9 cellular contexts compared by ENCODE assay signal in genomic region chr6:103797738-103798137, GRCh38.
DNase-seq lines count a peak whose midpoint lies in the region; ATAC-seq and TF ChIP-seq lines count a peak whose summit lies in the region.
"Had no signal": no experiment of that assay in that cellular context is flagged by ENCODE, and none has a peak within 500 bp of the region (broad histone marks: within the 10 kb centered on the region; RNA-seq: fewer than 3 reads in every experiment).

No MANE protein-coding gene starts in this region.

- no peak overlapping the region for H3K4me3 ChIP-seq in cardiac fibroblast (replicated peaks in 1 of 2; ENCODE audit: low read depth in 2 of 2, low read length in 2 of 2)
- no peak overlapping the region for H3K4me3 ChIP-seq in aorta (ENCODE audit: low read length in 2 of 2)

- H3K36me3 ChIP-seq in aorta (ENCODE audit: control insufficient read depth in 1 of 2, insufficient read depth in 2 of 2, low read length in 1 of 2) = no peaks in the 10 kb centered on the region

- no peaks in the 10 kb centered on the region for H3K9me3 ChIP-seq in aorta (ENCODE audit: control insufficient read depth, low read length)

- no peaks in the 10 kb centered on the region for H3K4me1 ChIP-seq in aorta (ENCODE audit: control insufficient read depth in 1 of 2, insufficient read depth in 2 of 2, low read length in 2 of 2)

- H3K27me3 ChIP-seq in aorta (ENCODE audit: control insufficient read depth in 1 of 2, insufficient read depth in 2 of 2, low read length in 1 of 2) = no peaks in the 10 kb centered on the region

- intact Hi-C loops in aorta (cut with DNase I) = no loop called here

- TF ChIP-seq CTCF in cardiac fibroblast (IDR thresholded peaks at IDR 0.05; ENCODE audit: low read depth, low read length) = peak; percentile 45

- no peak overlapping the region for H3K27ac ChIP-seq in aorta (ENCODE audit: low read depth in 1 of 2, low read length in 2 of 2)

- WGBS in aorta, 2 donors = 6 to 10% methylated on average over 1 of the region's 1 CpG

- no peak for ATAC-seq in GM19455 (IDR thresholded peaks at IDR 0.05; ENCODE audit: unreplicated experiment)
- ATAC-seq in aorta (ENCODE audit: low FRiP score) = no peak
- ATAC-seq: left lobe of liver had no signal

- DNase-seq in NCI-H510A treated with DMSO at 0.1 percent for 48 hours (lab: John Stamatoyannopoulos, UW) (peak; percentile 8), NCI-H510A (lab: John Stamatoyannopoulos, UW) (no peak), NCI-H2227 treated with DMSO at 0.1 percent for 48 hours (lab: John Stamatoyannopoulos, UW) (peak; percentile 4), cardiac fibroblast (ENCODE audit: low read depth in 2 of 2) (peak; percentile 3 to 40), retina (peak; percentile 12), GF-D8 (lab: John Stamatoyannopoulos, UW) (no peak), aorta (no peak)

Comparison
In these comparisons a context has a peak if more than half of its experiments do, and no peak if none do; other contexts are left out.
1. DNase-seq: peak in NCI-H510A treated with DMSO at 0.1 percent for 48 hours (single experiment), NCI-H2227 treated with DMSO at 0.1 percent for 48 hours (single experiment), cardiac fibroblast (2 of 2) and retina (single experiment); none in NCI-H510A (single experiment), GF-D8 (single experiment) and aorta (0 of 2).